ENCODE assay signal across 1 cellular context in genomic region chr18:10045296-10045891, GRCh38.
TF ChIP-seq lines count a peak whose summit lies in the region.

No MANE protein-coding gene starts in this region.

TF ChIP-seq in H1, 55 proteins besides CTCF, POLR2A, EP300 and RAD21:
- TF ChIP-seq ASH2L (IDR thresholded peaks at IDR 0.05; ENCODE audit: low read length) (no peak), JUND (IDR thresholded peaks at IDR 0.05; ENCODE audit: low read length) (no peak), POLR2AphosphoS5 (IDR thresholded peaks at IDR 0.05; ENCODE audit: low read depth, low read length) (no peak), MAFK (IDR thresholded peaks at IDR 0.05; ENCODE audit: low read depth, low read length) (no peak), KDM1A (IDR thresholded peaks at IDR 0.05; ENCODE audit: borderline replicate concordance, low read length) (no peak), RBBP5 (IDR thresholded peaks at IDR 0.05; ENCODE audit: borderline replicate concordance, low read depth, low read length) (no peak), GTF2F1 (IDR thresholded peaks at IDR 0.05; ENCODE audit: borderline replicate concordance, low read depth, low read length) (no peak), SIN3A (conservative IDR thresholded peaks at IDR 0.05 in 1 of 2, IDR thresholded peaks at IDR 0.05 in 1 of 2; ENCODE audit: low read depth in 1 of 2, low read length in 2 of 2) (no peak), BRCA1 (IDR thresholded peaks at IDR 0.05; ENCODE audit: low read depth, low read length) (no peak), NRF1 (IDR thresholded peaks at IDR 0.05; ENCODE audit: low read depth, low read length) (no peak)
